ENCODE assay signal across 1 cellular context in the genomic region with DNA sequence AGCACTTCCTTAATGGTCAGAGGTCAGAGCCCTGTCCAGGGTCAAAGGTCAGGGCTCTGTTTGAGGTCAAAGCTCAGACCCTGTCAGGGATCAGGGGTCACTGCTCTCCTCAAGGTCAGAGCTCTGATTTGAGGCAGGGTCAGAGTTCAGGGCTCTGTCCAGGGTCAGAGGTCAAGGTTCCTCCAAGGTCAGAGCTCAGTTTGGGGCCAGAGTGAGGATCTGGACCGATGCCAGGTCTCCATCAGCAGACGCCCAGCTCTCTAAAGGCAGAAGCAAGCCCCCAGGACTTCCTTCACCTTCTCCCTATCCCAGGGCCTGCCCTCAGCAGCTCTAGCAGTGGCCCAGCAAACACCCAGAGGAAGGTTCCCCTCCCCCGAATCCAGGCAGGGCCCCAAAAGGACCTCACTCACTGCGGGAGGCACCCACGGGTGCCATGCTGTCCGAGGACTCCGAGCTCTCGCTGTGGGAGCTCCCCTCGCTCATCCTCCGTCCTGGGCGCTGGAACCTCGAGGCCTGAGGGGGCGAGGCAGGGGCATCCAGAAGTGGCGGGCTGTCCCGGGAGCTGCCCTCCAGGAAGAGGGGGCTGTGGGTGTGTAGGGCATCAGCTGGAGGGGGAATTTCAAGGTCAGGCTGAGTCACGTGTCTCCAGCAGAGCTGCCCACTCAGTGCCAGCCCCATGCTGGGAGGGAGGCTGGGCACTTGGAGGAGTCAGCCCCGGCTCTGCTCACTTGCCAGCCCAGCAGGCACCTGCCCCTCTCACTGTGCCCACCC.
TF ChIP-seq lines count a peak whose summit lies in the region.

No MANE protein-coding gene starts in this region.

TF ChIP-seq in HEK293, 187 proteins besides CTCF, POLR2A, EP300 and RAD21 (continued from another document):
- TF ChIP-seq, protein P1, sequence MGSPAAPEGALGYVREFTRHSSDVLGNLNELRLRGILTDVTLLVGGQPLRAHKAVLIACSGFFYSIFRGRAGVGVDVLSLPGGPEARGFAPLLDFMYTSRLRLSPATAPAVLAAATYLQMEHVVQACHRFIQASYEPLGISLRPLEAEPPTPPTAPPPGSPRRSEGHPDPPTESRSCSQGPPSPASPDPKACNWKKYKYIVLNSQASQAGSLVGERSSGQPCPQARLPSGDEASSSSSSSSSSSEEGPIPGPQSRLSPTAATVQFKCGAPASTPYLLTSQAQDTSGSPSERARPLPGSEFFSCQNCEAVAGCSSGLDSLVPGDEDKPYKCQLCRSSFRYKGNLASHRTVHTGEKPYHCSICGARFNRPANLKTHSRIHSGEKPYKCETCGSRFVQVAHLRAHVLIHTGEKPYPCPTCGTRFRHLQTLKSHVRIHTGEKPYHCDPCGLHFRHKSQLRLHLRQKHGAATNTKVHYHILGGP (tag by site-specific recombination; IDR thresholded peaks at IDR 0.05): no peak
- TF ChIP-seq ZIC2 (tag by site-specific recombination; IDR thresholded peaks at IDR 0.05) (peak; percentile 92), EGR2 (tag by site-specific recombination; IDR thresholded peaks at IDR 0.05; ENCODE audit: low read depth) (peak; percentile 70), ZNF19 (tag by site-specific recombination; IDR thresholded peaks at IDR 0.05; ENCODE audit: low read depth) (no peak), ZNF350 (tag by site-specific recombination; IDR thresholded peaks at IDR 0.05) (no peak), ZNF146 (tag by site-specific recombination; IDR thresholded peaks at IDR 0.05) (no peak), BCL11A (tag by site-specific recombination; IDR thresholded peaks at IDR 0.05; ENCODE audit: low read depth) (peak; percentile 99), ZFP41 (tag by site-specific recombination; IDR thresholded peaks at IDR 0.05; ENCODE audit: borderline replicate concordance) (no peak)
